ENCODE assay signal across 13 cellular contexts in genomic region chr1:153987621-153988020, GRCh38. TPM values are rescaled to one million over a fixed set of nuclear protein-coding genes. Genes with fewer than 3 reads are reported as not detected.
A peak's percentile ranks its signal among the peaks of the same experiment; 100 is the strongest.
DNase-seq lines count a peak whose midpoint lies in the region; TF ChIP-seq lines count a peak whose summit lies in the region.
"Had no signal": no experiment of that assay in that cellular context is flagged by ENCODE, and none has a peak within 500 bp of the region (broad histone marks: within the 10 kb centered on the region; RNA-seq: fewer than 3 reads in every experiment).

No MANE protein-coding gene starts in this region.

- H3K9me3 ChIP-seq in HEK293 (ENCODE audit: control insufficient read depth, insufficient read depth, low read depth, low read length) (no peaks in the 10 kb centered on the region), mesenchymal stem cell (ENCODE audit: control insufficient read depth, low read length) (no peaks in the 10 kb centered on the region)

- no peak overlapping the region for H3K23ac ChIP-seq in mesenchymal stem cell (ENCODE audit: low read length in 2 of 2)

- peaks cover 16 to 33% of the 10 kb centered on the region in 2 experiments for H3K36me3 ChIP-seq in HEK293 (ENCODE audit: control insufficient read depth in 2 of 2, insufficient read depth in 1 of 2, low read length in 2 of 2)
- H3K36me3 ChIP-seq in mesenchymal stem cell (ENCODE audit: control insufficient read depth in 1 of 2, insufficient read depth in 2 of 2, low read depth in 1 of 2, low read length in 2 of 2) = peaks cover 12 to 32% of the 10 kb centered on the region in 2 experiments

- no peak for TF ChIP-seq CTCF in HEK293 (tag by site-specific recombination; IDR thresholded peaks at IDR 0.05)

- WGBS in mesenchymal stem cell = 90% methylated on average over 7 of the region's 8 CpGs

- H2BK15ac ChIP-seq in mesenchymal stem cell (ENCODE audit: low read depth, poor library complexity, severe bottlenecking) = no peak overlapping the region

- H3K9ac ChIP-seq in mesenchymal stem cell (ENCODE audit: low read length) = peak overlapping the region; percentile 94

- no peak overlapping the region for H3K4me2 ChIP-seq in mesenchymal stem cell (ENCODE audit: low read length, poor library complexity, severe bottlenecking)

- no peak overlapping the region for H2BK5ac ChIP-seq in mesenchymal stem cell (ENCODE audit: low read depth, low read length, poor library complexity, severe bottlenecking)

- H3K14ac ChIP-seq in mesenchymal stem cell (ENCODE audit: low read length in 2 of 2) = no peak overlapping the region

- H2BK12ac ChIP-seq in mesenchymal stem cell (ENCODE audit: low read length in 2 of 2) = no peak overlapping the region

- H3K4me3 ChIP-seq in HEK293 (ENCODE audit: low read depth, low read length) = no peak overlapping the region
- no peak overlapping the region for H3K4me3 ChIP-seq in mesenchymal stem cell (ENCODE audit: insufficient read depth in 1 of 2, low read depth in 1 of 2, low read length in 2 of 2)

- peaks cover 21% of the 10 kb centered on the region for H3K36me3 Mint-ChIP-seq in activated CD4-positive, alpha-beta memory T cell treated with anti-CD3 and anti-CD28 coated beads, Interleukin-2, amount 10 ng/mL, durations not matched to agents 7 days and 5 days (ENCODE audit: low read depth)

- peaks cover 47% of the 10 kb centered on the region for H3K4me1 Mint-ChIP-seq in activated CD4-positive, alpha-beta memory T cell treated with anti-CD3 and anti-CD28 coated beads, Interleukin-2, amount 10 ng/mL, durations not matched to agents 7 days and 5 days

- H3K9me3 Mint-ChIP-seq in activated CD4-positive, alpha-beta memory T cell treated with anti-CD3 and anti-CD28 coated beads, Interleukin-2, amount 10 ng/mL, durations not matched to agents 7 days and 5 days = no peaks in the 10 kb centered on the region

- H4K91ac ChIP-seq in mesenchymal stem cell (ENCODE audit: low read length) = no peak overlapping the region

- no peaks in the 10 kb centered on the region for H3K27me3 Mint-ChIP-seq in activated CD4-positive, alpha-beta memory T cell treated with anti-CD3 and anti-CD28 coated beads, Interleukin-2, amount 10 ng/mL, durations not matched to agents 7 days and 5 days

- peaks cover 8% of the 10 kb centered on the region for H3K79me1 ChIP-seq in mesenchymal stem cell (replicated peaks; ENCODE audit: low read length, poor library complexity, severe bottlenecking)

- DNase-seq in NCI-H146 (lab: John Stamatoyannopoulos, UW) (peak; percentile 26), NCI-H146 treated with DMSO at 0.1 percent for 48 hours (lab: John Stamatoyannopoulos, UW; ENCODE audit: unreplicated experiment) (no peak), mesenchymal stem cell (no peak), SHP77 (lab: John Stamatoyannopoulos, UW) (no peak)
- no peak for DNase-seq in activated CD4-positive, alpha-beta memory T cell treated with anti-CD3 and anti-CD28 coated beads, Interleukin-2, amount 10 ng/mL, durations not matched to agents 7 days and 5 days
- no peak for DNase-seq in effector CD8-positive, alpha-beta T cell (lab: John Stamatoyannopoulos, UW)
- DNase-seq in activated CD4-positive, alpha-beta T cell treated with anti-CD3 and anti-CD28 coated beads, Interleukin-2, amount 50 U/mL, for 48 hours = no peak
- DNase-seq: 8988T, COR-L47, left ventricle myocardium superior, NCI-H1417, NCI-H526 treated with DMSO at 0.1 percent for 48 hours had no signal

- H3K4me3 Mint-ChIP-seq in activated CD4-positive, alpha-beta memory T cell treated with anti-CD3 and anti-CD28 coated beads, Interleukin-2, amount 10 ng/mL, durations not matched to agents 7 days and 5 days = no peak overlapping the region

- no peak overlapping the region for H3K18ac ChIP-seq in mesenchymal stem cell (ENCODE audit: low read depth in 1 of 2, low read length in 2 of 2)

- no peak overlapping the region for H3K4ac ChIP-seq in mesenchymal stem cell (ENCODE audit: low read depth in 1 of 2, low read length in 2 of 2)

- CTCF ChIA-PET in HEK293 (lab: Yijun Ruan, JAX) = interaction anchor here (0.7 to 4.3 kb wide), 21 partner anchors 9 to 476 kb away, joined by 3 to 46 read pairs (median 10); partner anchors contain the start of genes CREB3L4, JTB, SLC27A3 and SLC39A1
- CTCF ChIA-PET in activated CD4-positive, alpha-beta memory T cell treated with anti-CD3 and anti-CD28 coated beads, Interleukin-2, amount 10 ng/mL, durations not matched to agents 7 days and 5 days (lab: Charles Lee) = interaction anchor here (0.6 to 4.2 kb wide), 22 partner anchors 11 to 315 kb away, joined by 3 to 43 read pairs (median 5); partner anchors contain the start of genes CREB3L4, CRTC2, DENND4B and JTB

- H2BK120ac ChIP-seq in mesenchymal stem cell (ENCODE audit: low read depth, low read length) = no peak overlapping the region

- H3K27ac Mint-ChIP-seq in activated CD4-positive, alpha-beta memory T cell treated with anti-CD3 and anti-CD28 coated beads, Interleukin-2, amount 10 ng/mL, durations not matched to agents 7 days and 5 days = peak overlapping the region; percentile 83

- POLR2A ChIA-PET in HEK293 (lab: Yijun Ruan, JAX) = interaction anchor here (0.6 to 6.3 kb wide), 6 partner anchors 10 to 329 kb away, joined by 3 to 114 read pairs (median 8); partner anchors contain the start of genes CREB3L4, JTB and SNAPIN
- POLR2A ChIA-PET in activated CD4-positive, alpha-beta memory T cell treated with anti-CD3 and anti-CD28 coated beads, Interleukin-2, amount 10 ng/mL, durations not matched to agents 7 days and 5 days (lab: Charles Lee) = interaction anchor here (0.7 to 4.4 kb wide), 16 partner anchors 10 to 354 kb away, joined by 3 to 32 read pairs (median 4); partner anchors contain the start of genes CHTOP, CREB3L4, DENND4B and GATAD2B

- no peak overlapping the region for H2AFZ ChIP-seq in mesenchymal stem cell (ENCODE audit: low read depth, low read length)

- no peak overlapping the region for H3K27ac ChIP-seq in HEK293 (ENCODE audit: extremely low read depth, low read depth, low read length)
- H3K27ac ChIP-seq in mesenchymal stem cell (ENCODE audit: low read length, poor library complexity, severe bottlenecking) = no peak overlapping the region

- H4K8ac ChIP-seq in mesenchymal stem cell (ENCODE audit: low read length) = no peak overlapping the region

- H2AK5ac ChIP-seq in mesenchymal stem cell (ENCODE audit: low read length, severe bottlenecking) = no peak overlapping the region

- H3K4me1 ChIP-seq in HEK293 (ENCODE audit: control insufficient read depth, insufficient read depth, low read length) (peaks cover 8% of the 10 kb centered on the region; the same call in 1 of the 2 replicates), mesenchymal stem cell (ENCODE audit: control insufficient read depth, insufficient read depth, low read depth, low read length) (peaks cover 2% of the 10 kb centered on the region)

- no peaks in the 10 kb centered on the region for H3K27me3 ChIP-seq in mesenchymal stem cell (ENCODE audit: control insufficient read depth in 1 of 2, insufficient read depth in 1 of 2, low read length in 2 of 2)

TF ChIP-seq in HEK293, 187 proteins besides CTCF, POLR2A, EP300 and RAD21:
- no peak for TF ChIP-seq EGR2 (tag by site-specific recombination; IDR thresholded peaks at IDR 0.05; ENCODE audit: low read depth)
- TF ChIP-seq, protein P1, sequence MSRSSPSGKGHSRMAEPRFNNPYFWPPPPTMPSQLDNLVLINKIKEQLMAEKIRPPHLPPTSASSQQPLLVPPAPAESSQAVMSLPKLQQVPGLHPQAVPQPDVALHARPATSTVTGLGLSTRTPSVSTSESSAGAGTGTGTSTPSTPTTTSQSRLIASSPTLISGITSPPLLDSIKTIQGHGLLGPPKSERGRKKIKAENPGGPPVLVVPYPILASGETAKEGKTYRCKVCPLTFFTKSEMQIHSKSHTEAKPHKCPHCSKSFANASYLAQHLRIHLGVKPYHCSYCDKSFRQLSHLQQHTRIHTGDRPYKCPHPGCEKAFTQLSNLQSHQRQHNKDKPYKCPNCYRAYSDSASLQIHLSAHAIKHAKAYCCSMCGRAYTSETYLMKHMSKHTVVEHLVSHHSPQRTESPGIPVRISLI (tag by site-specific recombination; IDR thresholded peaks at IDR 0.05) = peak; percentile 95

RNA-seq across cellular contexts. Expression of gene RAB13, which starts 1.5 kb away (rescaled TPM):
- under 1 TPM; 0.40 to 0.43 TPM for total RNA-seq in activated CD4-positive, alpha-beta memory T cell treated with anti-CD3 and anti-CD28 coated beads, Interleukin-2, amount 10 ng/mL, durations not matched to agents 7 days and 5 days
- 464 TPM for polyA plus RNA-seq in mesenchymal stem cell (2013, experiment 1 of 2)
- 450 TPM for polyA plus RNA-seq in mesenchymal stem cell (2013, experiment 2 of 2)

RNA-seq across cellular contexts. Expression of gene RPS27, which starts 2.9 kb away (rescaled TPM):
- 1,000 to 10,000 TPM; 2,022 to 2,087 TPM for total RNA-seq in activated CD4-positive, alpha-beta memory T cell treated with anti-CD3 and anti-CD28 coated beads, Interleukin-2, amount 10 ng/mL, durations not matched to agents 7 days and 5 days
- polyA plus RNA-seq in mesenchymal stem cell (2013, experiment 1 of 2) = 14,565 TPM
- 13,784 TPM for polyA plus RNA-seq in mesenchymal stem cell (2013, experiment 2 of 2)

RNA-seq across cellular contexts. Expression of gene JTB, which starts 10.1 kb away (rescaled TPM):
- total RNA-seq in activated CD4-positive, alpha-beta memory T cell treated with anti-CD3 and anti-CD28 coated beads, Interleukin-2, amount 10 ng/mL, durations not matched to agents 7 days and 5 days = 100 to 1,000 TPM; 120 to 127 TPM
- polyA plus RNA-seq in mesenchymal stem cell (2013, experiment 1 of 2) = 145 TPM
- polyA plus RNA-seq in mesenchymal stem cell (2013, experiment 2 of 2) = 154 TPM

RNA-seq across cellular contexts. Expression of gene CREB3L4, which starts 19.9 kb away (rescaled TPM):
- total RNA-seq in activated CD4-positive, alpha-beta memory T cell treated with anti-CD3 and anti-CD28 coated beads, Interleukin-2, amount 10 ng/mL, durations not matched to agents 7 days and 5 days = 1 to 10 TPM; 7.0 to 8.4 TPM
- 3.3 TPM for polyA plus RNA-seq in mesenchymal stem cell (2013, experiment 1 of 2)
- polyA plus RNA-seq in mesenchymal stem cell (2013, experiment 2 of 2) = 2.9 TPM

RNA-seq across cellular contexts. Expression of gene SLC39A1, which starts 24.3 kb away (rescaled TPM):
- 10 to 100 TPM; 42.5 to 42.6 TPM for total RNA-seq in activated CD4-positive, alpha-beta memory T cell treated with anti-CD3 and anti-CD28 coated beads, Interleukin-2, amount 10 ng/mL, durations not matched to agents 7 days and 5 days
- 106 TPM for polyA plus RNA-seq in mesenchymal stem cell (2013, experiment 1 of 2)
- polyA plus RNA-seq in mesenchymal stem cell (2013, experiment 2 of 2) = 105 TPM
